Comparison of ENCODE assay signal across 11 cellular contexts in the genomic region with DNA sequence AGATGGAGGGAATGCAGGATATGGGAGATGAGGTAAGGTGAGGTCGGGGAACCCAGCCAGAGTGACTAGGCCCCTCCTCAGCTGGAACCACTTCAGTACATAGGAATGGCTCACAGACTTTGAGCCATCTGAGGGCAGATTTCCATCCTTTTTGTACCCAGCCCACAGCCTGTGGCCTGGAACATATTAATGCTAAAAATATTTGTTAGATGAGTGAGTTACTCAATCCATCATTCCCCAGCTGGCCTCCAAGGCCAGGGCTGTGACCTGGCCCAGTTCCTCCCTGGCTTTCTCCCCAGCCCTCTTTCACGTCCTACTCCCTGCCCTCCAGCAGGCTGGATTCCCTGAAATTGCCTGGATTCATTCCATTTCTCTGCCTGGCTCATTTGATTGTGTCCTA. TPM values are rescaled to one million over a fixed set of nuclear protein-coding genes. Genes with fewer than 3 reads are reported as not detected.
DNase-seq lines count a peak whose midpoint lies in the region; ATAC-seq, FAIRE-seq and TF ChIP-seq lines count a peak whose summit lies in the region.
"Had no signal": no experiment of that assay in that cellular context is flagged by ENCODE, and none has a peak within 500 bp of the region (broad histone marks: within the 10 kb centered on the region; RNA-seq: fewer than 3 reads in every experiment).

No MANE protein-coding gene starts in this region.

- no peak overlapping the region for H3K27ac Mint-ChIP-seq in progenitor cell of endocrine pancreas

- TF ChIP-seq CTCF in psoas muscle (IDR thresholded peaks at IDR 0.05) (no peak), progenitor cell of endocrine pancreas (IDR thresholded peaks at IDR 0.05; ENCODE audit: unreplicated experiment) (no peak)

- H3K27ac ChIP-seq in psoas muscle = peak overlapping the region; percentile 75
- no peak overlapping the region for H3K27ac ChIP-seq in SJCRH30
- H3K27ac ChIP-seq in small intestine (ENCODE audit: low read depth in 1 of 2, low read length in 1 of 2) = peak overlapping the region in 1 of 2 donors; percentile 78

- FAIRE-seq in small intestine (lab: Jason Lieb, UNC) = no peak

- no peaks in the 10 kb centered on the region for H3K27me3 ChIP-seq in adipocyte (replicated peaks; ENCODE audit: control insufficient read depth, insufficient read depth, low read length)
- H3K27me3 ChIP-seq in psoas muscle (ENCODE audit: insufficient read depth in 3 of 3, low read length in 2 of 3) = no peaks in the 10 kb centered on the region
- peaks cover 55% of the 10 kb centered on the region for H3K27me3 ChIP-seq in SJCRH30
- no peaks in the 10 kb centered on the region for H3K27me3 ChIP-seq in small intestine (ENCODE audit: control insufficient read depth in 2 of 2, insufficient read depth in 2 of 2, low read length in 2 of 2)

- no peaks in the 10 kb centered on the region for H3K36me3 ChIP-seq in adipocyte (ENCODE audit: control insufficient read depth, insufficient read depth, low read length, severe bottlenecking)
- no peaks in the 10 kb centered on the region for H3K36me3 ChIP-seq in psoas muscle (ENCODE audit: insufficient read depth in 1 of 2, low read depth in 1 of 2)
- no peaks in the 10 kb centered on the region for H3K36me3 ChIP-seq in SJCRH30
- H3K36me3 ChIP-seq in small intestine (ENCODE audit: control insufficient read depth in 2 of 2, insufficient read depth in 2 of 2, low read length in 2 of 2) = no peaks in the 10 kb centered on the region

- 6 to 30% (median 14%) methylated on average over 2 of the region's 2 CpGs for WGBS in psoas muscle, 3 donors
- WGBS in small intestine, 3 donors = 37 to 76% (median 69%) methylated on average over 2 of the region's 2 CpGs

- peak; percentile 99 for DNase-seq in EH (ENCODE audit: low read depth)
- DNase-seq in adipocyte (ENCODE audit: low read depth) = peak; percentile 97
- peak; percentile 80 for DNase-seq in glomerular visceral epithelial cell (ENCODE audit: extremely low spot score)
- peak; percentile 87 to 93 for DNase-seq in psoas muscle
- DNase-seq in progenitor cell of endocrine pancreas (ENCODE audit: low spot score, unreplicated experiment) = no peak
- DNase-seq in activated naive CD4-positive, alpha-beta T cell treated with Interleukin-2 at 50 U/mL for 16 hours = no peak
- DNase-seq in SJCRH30 = no peak
- DNase-seq in small intestine = no peak
- DNase-seq: DMS79; stimulated activated CD8-positive, alpha-beta memory T cell treated with anti-CD3 and anti-CD28 coated beads, Interleukin-4, amount 100 ng/mL, for 48 hours had no signal

- no peaks in the 10 kb centered on the region for H3K9me3 ChIP-seq in adipocyte (ENCODE audit: control insufficient read depth, low read length)
- no peaks in the 10 kb centered on the region for H3K9me3 ChIP-seq in psoas muscle
- no peaks in the 10 kb centered on the region for H3K9me3 ChIP-seq in SJCRH30 (replicated peaks)
- no peaks in the 10 kb centered on the region for H3K9me3 ChIP-seq in small intestine (ENCODE audit: control insufficient read depth, low read depth)

- no peaks in the 10 kb centered on the region for H3K9me3 Mint-ChIP-seq in progenitor cell of endocrine pancreas (ENCODE audit: low read depth)
- H3K9me3 Mint-ChIP-seq: activated naive CD4-positive, alpha-beta T cell treated with anti-CD3 and anti-CD28 coated beads, Interleukin-2, amount 50 U/mL, for 72 hours had no signal

- intact Hi-C loops in psoas muscle (cut with DNase I) = no loop called here

- H3K9ac ChIP-seq in adipocyte (ENCODE audit: low read length) = peak overlapping the region; percentile 79

- H3K4me3 Mint-ChIP-seq in progenitor cell of endocrine pancreas (ENCODE audit: low read depth) = no peak overlapping the region

- H3K4me1 ChIP-seq in adipocyte (ENCODE audit: control insufficient read depth, insufficient read depth, low read length) = peaks cover 62% of the 10 kb centered on the region
- peaks cover 21% of the 10 kb centered on the region for H3K4me1 ChIP-seq in psoas muscle
- H3K4me1 ChIP-seq in SJCRH30 = no peaks in the 10 kb centered on the region
- H3K4me1 ChIP-seq in small intestine (ENCODE audit: control insufficient read depth in 2 of 2, insufficient read depth in 1 of 2, low read depth in 1 of 2, low read length in 1 of 2) = peaks cover 0 to 4% of the 10 kb centered on the region in 2 donors

- peaks cover 9% of the 10 kb centered on the region for H3K27me3 Mint-ChIP-seq in progenitor cell of endocrine pancreas

- no peaks in the 10 kb centered on the region for H3K36me3 Mint-ChIP-seq in progenitor cell of endocrine pancreas (ENCODE audit: insufficient read depth)
- H3K36me3 Mint-ChIP-seq: activated naive CD4-positive, alpha-beta T cell treated with anti-CD3 and anti-CD28 coated beads, Interleukin-2, amount 50 U/mL, for 72 hours had no signal

- peak overlapping the region; percentile 55 for H3K4me3 ChIP-seq in adipocyte (ENCODE audit: low read length)
- no peak overlapping the region for H3K4me3 ChIP-seq in psoas muscle
- H3K4me3 ChIP-seq in SJCRH30 = no peak overlapping the region
- no peak overlapping the region for H3K4me3 ChIP-seq in small intestine (ENCODE audit: low read depth in 1 of 2, low read length in 2 of 2)

- ATAC-seq in psoas muscle = peak; percentile 93 to 97 (median 95)
- ATAC-seq: activated naive CD4-positive, alpha-beta T cell treated with anti-CD3 and anti-CD28 coated beads, Interleukin-2, amount 50 U/mL, for 72 hours had no signal

- peaks cover 17% of the 10 kb centered on the region for H3K4me1 Mint-ChIP-seq in progenitor cell of endocrine pancreas (ENCODE audit: low read depth)

RNA-seq across cellular contexts. Expression of a gene that starts 57.2 kb away (rescaled TPM):
- total RNA-seq in psoas muscle (10 to 100 TPM in 1 of 4 donors, 1 to 10 TPM in 3; 5.1 to 14.2 (median 7.8) TPM), progenitor cell of endocrine pancreas (23.7 and 27.1 TPM in 2 replicates)
- polyA plus RNA-seq in psoas muscle (1 to 10 TPM; 2.3 to 7.2 (median 3.3) TPM), small intestine (1 to 10 TPM in 2 of 3 donors, under 1 TPM in 1; 0.45 to 4.8 (median 1.6) TPM)
- total RNA-seq in SJCRH30 (2014; rRNA removed; shearing (Covaris generic)) = 13.1 and 14.7 TPM in 2 replicates

Comparison
In these comparisons a context has a peak if more than half of its experiments do, and no peak if none do; other contexts are left out.
1. DNase-seq: peak in EH (single experiment), adipocyte (single experiment), glomerular visceral epithelial cell (single experiment) and psoas muscle (2 of 2); none in progenitor cell of endocrine pancreas (single experiment), activated naive CD4-positive, alpha-beta T cell treated with Interleukin-2 at 50 U/mL for 16 hours (single experiment), SJCRH30 (0 of 2) and small intestine (single experiment).